In the genomic region with DNA sequence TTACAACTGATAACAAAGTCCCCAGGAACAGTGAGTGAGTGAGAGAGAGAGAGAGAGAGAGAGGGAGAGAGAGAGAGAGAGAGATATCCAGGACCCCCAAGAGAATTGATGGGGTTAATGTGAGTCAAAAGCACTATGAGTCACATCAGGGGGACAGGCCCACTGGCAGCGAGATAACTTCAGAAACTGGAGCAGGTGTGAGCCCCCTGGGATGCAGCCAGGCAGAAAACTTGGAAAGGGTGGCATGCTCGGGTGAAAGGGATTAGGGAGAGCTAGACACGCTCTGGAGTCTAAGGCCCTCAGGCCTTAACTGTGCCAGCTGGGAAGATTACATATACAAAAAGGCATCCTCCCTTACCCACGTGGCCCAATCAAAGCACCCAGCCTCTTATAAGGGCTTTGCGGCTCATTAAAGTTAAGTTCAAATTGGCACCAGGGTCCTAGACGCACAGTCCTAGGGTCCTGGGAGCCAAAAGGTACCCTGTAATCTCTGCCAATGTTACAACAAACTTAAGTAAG, we compare ENCODE assay signal across 1 cellular context.
TF ChIP-seq lines count a peak whose summit lies in the region.

No MANE protein-coding gene starts in this region.

TF ChIP-seq in H1, 55 proteins besides CTCF, POLR2A, EP300 and RAD21 (continued from another document):
- TF ChIP-seq, protein P1, sequence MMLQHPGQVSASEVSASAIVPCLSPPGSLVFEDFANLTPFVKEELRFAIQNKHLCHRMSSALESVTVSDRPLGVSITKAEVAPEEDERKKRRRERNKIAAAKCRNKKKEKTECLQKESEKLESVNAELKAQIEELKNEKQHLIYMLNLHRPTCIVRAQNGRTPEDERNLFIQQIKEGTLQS (IDR thresholded peaks at IDR 0.05; ENCODE audit: insufficient read depth, low read depth, low read length) = no peak
- TF ChIP-seq PHF8 (conservative IDR thresholded peaks at IDR 0.05; ENCODE audit: low read depth, low read length) (no peak), CHD2 (IDR thresholded peaks at IDR 0.05; ENCODE audit: low read length) (no peak), CBX8 (IDR thresholded peaks at IDR 0.05; ENCODE audit: borderline replicate concordance, low read depth, low read length) (no peak)
